Comparison of ENCODE assay signal across 8 cellular contexts in genomic region chr12:31728917-31729640, GRCh38. TPM values are rescaled to one million over a fixed set of nuclear protein-coding genes. Genes with fewer than 3 reads are reported as not detected.
A peak's percentile ranks its signal among the peaks of the same experiment; 100 is the strongest.
DNase-seq lines count a peak whose midpoint lies in the region; ATAC-seq and TF ChIP-seq lines count a peak whose summit lies in the region.

TSS of gene AMN1 (minus strand) at chr12:31729021. CDS start at chr12:31729008, 13 bp downstream.

- in situ Hi-C loops in GM13976 (cut with MboI; ENCODE audit: low sequenced_read_pairs, unreplicated experiment), result no loop called here

- peaks cover 32% of the 10 kb centered on the region for H3K9me3 ChIP-seq in left ventricle myocardium inferior (replicated peaks)
- H3K9me3 ChIP-seq in upper lobe of right lung, result no peaks in the 10 kb centered on the region

- no peaks in the 10 kb centered on the region for H3K36me3 ChIP-seq in left ventricle myocardium inferior
- no peaks in the 10 kb centered on the region for H3K36me3 ChIP-seq in upper lobe of right lung

- H3K4me1 ChIP-seq in left ventricle myocardium inferior (peaks cover 77% of the 10 kb centered on the region), upper lobe of right lung (peaks cover 41% of the 10 kb centered on the region)

- H3K27ac ChIP-seq in left ventricle myocardium inferior (replicated peaks) (peak within 1 kb of the TSS; percentile 99), upper lobe of right lung (peak within 1 kb of the TSS; percentile 98)

- TF ChIP-seq CTCF in GM13976 (IDR thresholded peaks at IDR 0.05; ENCODE audit: borderline replicate concordance, control extremely low read depth, extremely low read depth, insufficient read depth, missing control alignments) (no peak), left ventricle myocardium inferior (IDR thresholded peaks at IDR 0.05; ENCODE audit: borderline replicate concordance) (peak; percentile 39), upper lobe of right lung (IDR thresholded peaks at IDR 0.05) (no peak)

- H3K27me3 ChIP-seq in left ventricle myocardium inferior (ENCODE audit: low read depth) (no peaks in the 10 kb centered on the region), upper lobe of right lung (no peaks in the 10 kb centered on the region)

- DNase-seq in GM13976 (ENCODE audit: low spot score) (peak; percentile 98), NCI-H146 treated with DMSO at 0.1 percent for 48 hours (lab: John Stamatoyannopoulos, UW; ENCODE audit: unreplicated experiment) (peak; percentile 97), T-helper 1 cell (peak; percentile 94 to 100 (median 94)), amygdala (lab: John Stamatoyannopoulos, UW) (peak; percentile 64 to 99 (median 97)), left ventricle myocardium inferior (peak; percentile 99), posterior vena cava (ENCODE audit: low spot score) (peak; percentile 100), upper lobe of right lung (peak; percentile 100)

- ATAC-seq in HG02852 (IDR thresholded peaks at IDR 0.05; ENCODE audit: unreplicated experiment) (peak; percentile 94), upper lobe of right lung (peak; percentile 97)

- H3K4me3 ChIP-seq in left ventricle myocardium inferior (peak within 1 kb of the TSS; percentile 79), upper lobe of right lung (peak within 1 kb of the TSS; percentile 87)

- intact Hi-C loops in left ventricle myocardium inferior (cut with micrococcal nuclease), result no loop called here
- intact Hi-C loops in posterior vena cava (cut with DNase I), result loop anchor here in 1 of 2 donors (10.0 kb wide), 1 partner anchor 64 kb away; no protein-coding TSS in a partner anchor
- intact Hi-C loops in upper lobe of right lung (cut with DNase I), result no loop called here

RNA-seq across cellular contexts. Expression of gene AMN1, which starts in this region (rescaled TPM):
- total RNA-seq in left ventricle myocardium inferior (13.9 TPM), posterior vena cava (10 to 100 TPM; 10.5 to 12.3 TPM), upper lobe of right lung (9.9 TPM)

Comparison
In these comparisons a context has a peak if more than half of its experiments do, and no peak if none do; other contexts are left out.
1. Peak in every context shown above with its lines: DNase-seq, ATAC-seq, H3K4me3 ChIP-seq and H3K27ac ChIP-seq.